ENCODE assay signal across 8 cellular contexts in genomic region chr12:112116232-112117060, GRCh38. TPM values are rescaled to one million over a fixed set of nuclear protein-coding genes. Genes with fewer than 3 reads are reported as not detected.
A peak's percentile ranks its signal among the peaks of the same experiment; 100 is the strongest.
DNase-seq lines count a peak whose midpoint lies in the region; ATAC-seq and TF ChIP-seq lines count a peak whose summit lies in the region.

No MANE protein-coding gene starts in this region.

- H3K9ac ChIP-seq in adipocyte (ENCODE audit: low read length), result peak overlapping the region; percentile 55

- H3K4me3 ChIP-seq in adipocyte (ENCODE audit: low read length) (peak overlapping the region; percentile 5), right atrium auricular region (peak overlapping the region in 1 of 2 donors; percentile 21)
- H3K4me3 ChIP-seq in effector memory CD4-positive, alpha-beta T cell (ENCODE audit: insufficient read depth, low read depth, low read length, poor library complexity, severe bottlenecking), result no peak overlapping the region

- peaks cover 14% of the 10 kb centered on the region for H3K4me1 Mint-ChIP-seq in activated naive CD4-positive, alpha-beta T cell treated with anti-CD3 and anti-CD28 coated beads, Interleukin-2, amount 50 U/mL, for 24 hours

- no peak for TF ChIP-seq CTCF in right atrium auricular region (IDR thresholded peaks at IDR 0.05)

- H3K27ac Mint-ChIP-seq in activated naive CD4-positive, alpha-beta T cell treated with anti-CD3 and anti-CD28 coated beads, Interleukin-2, amount 50 U/mL, for 24 hours, result no peak overlapping the region

- no peaks in the 10 kb centered on the region for H3K27me3 Mint-ChIP-seq in activated naive CD4-positive, alpha-beta T cell treated with anti-CD3 and anti-CD28 coated beads, Interleukin-2, amount 50 U/mL, for 24 hours

- H3K36me3 Mint-ChIP-seq in activated naive CD4-positive, alpha-beta T cell treated with anti-CD3 and anti-CD28 coated beads, Interleukin-2, amount 50 U/mL, for 24 hours, result no peaks in the 10 kb centered on the region

- H3K4me3 Mint-ChIP-seq in activated naive CD4-positive, alpha-beta T cell treated with anti-CD3 and anti-CD28 coated beads, Interleukin-2, amount 50 U/mL, for 24 hours, result peak overlapping the region; percentile 12

- H3K9me3 ChIP-seq in adipocyte (ENCODE audit: control insufficient read depth, low read length), result no peaks in the 10 kb centered on the region
- H3K9me3 ChIP-seq in right atrium auricular region, result no peaks in the 10 kb centered on the region
- no peaks in the 10 kb centered on the region for H3K9me3 ChIP-seq in effector memory CD4-positive, alpha-beta T cell (ENCODE audit: control insufficient read depth, low read length)

- no peak for DNase-seq in activated naive CD4-positive, alpha-beta T cell treated with Interleukin-2 at 50 U/mL for 16 hours
- DNase-seq in NCI-H510A (lab: John Stamatoyannopoulos, UW) (peak; percentile 45), adipocyte (ENCODE audit: low read depth) (no peak), right atrium auricular region (ENCODE audit: low spot score) (peak; percentile 83), posterior vena cava (ENCODE audit: low spot score) (peak; percentile 86)
- DNase-seq in effector memory CD4-positive, alpha-beta T cell, result no peak

- no peaks in the 10 kb centered on the region for H3K36me3 ChIP-seq in adipocyte (ENCODE audit: control insufficient read depth, insufficient read depth, low read length, severe bottlenecking)
- no peaks in the 10 kb centered on the region for H3K36me3 ChIP-seq in right atrium auricular region
- no peaks in the 10 kb centered on the region for H3K36me3 ChIP-seq in effector memory CD4-positive, alpha-beta T cell (ENCODE audit: control insufficient read depth, insufficient read depth, low read length)

- peaks cover 20% of the 10 kb centered on the region for H3K4me1 ChIP-seq in adipocyte (ENCODE audit: control insufficient read depth, insufficient read depth, low read length)
- H3K4me1 ChIP-seq in right atrium auricular region, result peaks cover 0 to 23% of the 10 kb centered on the region in 2 donors
- no peaks in the 10 kb centered on the region for H3K4me1 ChIP-seq in effector memory CD4-positive, alpha-beta T cell (ENCODE audit: control insufficient read depth, insufficient read depth, low read length, poor library complexity, severe bottlenecking)

- peak overlapping the region; percentile 81 to 83 for H3K27ac ChIP-seq in right atrium auricular region
- no peak overlapping the region for H3K27ac ChIP-seq in effector memory CD4-positive, alpha-beta T cell (ENCODE audit: insufficient read depth, low read length, poor library complexity, severe bottlenecking)

- no peaks in the 10 kb centered on the region for H3K9me3 Mint-ChIP-seq in activated naive CD4-positive, alpha-beta T cell treated with anti-CD3 and anti-CD28 coated beads, Interleukin-2, amount 50 U/mL, for 24 hours

- no peak for ATAC-seq in GM18520 (IDR thresholded peaks at IDR 0.05; ENCODE audit: unreplicated experiment)

- intact Hi-C loops in posterior vena cava (cut with DNase I), result no loop called here

- H3K27me3 ChIP-seq in adipocyte (replicated peaks; ENCODE audit: control insufficient read depth, insufficient read depth, low read length) (no peaks in the 10 kb centered on the region), right atrium auricular region (no peaks in the 10 kb centered on the region)
- no peaks in the 10 kb centered on the region for H3K27me3 ChIP-seq in effector memory CD4-positive, alpha-beta T cell (replicated peaks; ENCODE audit: control insufficient read depth, insufficient read depth, low read length, poor library complexity, severe bottlenecking)

RNA-seq across cellular contexts. Expression of gene NAA25, which starts 7.9 kb away (rescaled TPM):
- total RNA-seq in right atrium auricular region, result 10 to 100 TPM in 1 of 2 donors, 1 to 10 TPM in 1; 8.8 to 11.2 TPM
- total RNA-seq in posterior vena cava, result 10 to 100 TPM; 22.3 to 22.8 TPM

RNA-seq across cellular contexts. Expression of gene TRAFD1, which starts 8.9 kb away (rescaled TPM):
- total RNA-seq in right atrium auricular region, result 10 to 100 TPM; 17.9 to 26.5 TPM
- total RNA-seq in posterior vena cava, result 10 to 100 TPM; 23.5 to 24.0 TPM

Comparison
In these comparisons a context has a peak if more than half of its experiments do, and no peak if none do; other contexts are left out.
1. DNase-seq: peak in NCI-H510A (single experiment), right atrium auricular region (single experiment) and posterior vena cava (single experiment); none in activated naive CD4-positive, alpha-beta T cell treated with Interleukin-2 at 50 U/mL for 16 hours (single experiment), adipocyte (single experiment) and effector memory CD4-positive, alpha-beta T cell (0 of 3).